8 cellular contexts compared by ENCODE assay signal in genomic region chr19:2543463-2544442, GRCh38.
DNase-seq lines count a peak whose midpoint lies in the region; ATAC-seq and TF ChIP-seq lines count a peak whose summit lies in the region.

No MANE protein-coding gene starts in this region.

- peak overlapping the region; percentile 69 for H2AFZ ChIP-seq in osteoblast (ENCODE audit: low read length)

- no peaks in the 10 kb centered on the region for H3K27me3 Mint-ChIP-seq in activated naive CD8-positive, alpha-beta T cell treated with anti-CD3 and anti-CD28 coated beads for 36 hours

- peak; percentile 85 for TF ChIP-seq EP300 in suprapubic skin (IDR thresholded peaks at IDR 0.05)

- H3K79me2 ChIP-seq in osteoblast (ENCODE audit: insufficient read depth, low read length) = no peaks in the 10 kb centered on the region

- H3K4me3 Mint-ChIP-seq in activated naive CD8-positive, alpha-beta T cell treated with anti-CD3 and anti-CD28 coated beads for 36 hours = peak overlapping the region; percentile 67

- peak overlapping the region; percentile 15; the same call in 1 of the 2 replicates for H3K4me3 ChIP-seq in LNCaP clone FGC (ENCODE audit: low read depth, low read length)
- H3K4me3 ChIP-seq in osteoblast (ENCODE audit: insufficient read depth, low read length) = peak overlapping the region; percentile 43
- peak overlapping the region; percentile 39 for H3K4me3 ChIP-seq in suprapubic skin

- no peaks in the 10 kb centered on the region for H3K36me3 Mint-ChIP-seq in activated naive CD8-positive, alpha-beta T cell treated with anti-CD3 and anti-CD28 coated beads for 36 hours

- no peaks in the 10 kb centered on the region for H3K9me3 ChIP-seq in osteoblast (ENCODE audit: low read depth, low read length)
- no peaks in the 10 kb centered on the region for H3K9me3 ChIP-seq in suprapubic skin

- peak; percentile 27; the same call in 1 of the 2 replicates for TF ChIP-seq CTCF in LNCaP clone FGC (IDR thresholded peaks at IDR 0.05; ENCODE audit: control insufficient read depth, extremely low read depth, insufficient read depth)
- TF ChIP-seq CTCF in osteoblast (IDR thresholded peaks at IDR 0.05; ENCODE audit: extremely low read depth, low read depth, low read length) = peak; percentile 35
- no peak for TF ChIP-seq CTCF in suprapubic skin (IDR thresholded peaks at IDR 0.05)

- no peaks in the 10 kb centered on the region for H4K20me1 ChIP-seq in osteoblast (ENCODE audit: insufficient read depth, low read length)

- peak; percentile 88 for DNase-seq in DMS153 treated with DMSO at 0.1 percent for 48 hours (lab: John Stamatoyannopoulos, UW; ENCODE audit: unreplicated experiment)
- peak; percentile 72 for DNase-seq in LNCaP clone FGC (ENCODE audit: low read depth)
- DNase-seq in activated naive CD8-positive, alpha-beta T cell treated with anti-CD3 and anti-CD28 coated beads for 36 hours = peak; percentile 76
- DNase-seq in head of caudate nucleus = peak; percentile 84 to 98 (median 94)
- peak; percentile 98 for DNase-seq in osteoblast (ENCODE audit: insufficient read length, low spot score, missing footprints)
- peak; percentile 96 to 97 for DNase-seq in suprapubic skin (ENCODE audit: low spot score in 2 of 2)

- peaks cover 15% of the 10 kb centered on the region for H3K4me1 Mint-ChIP-seq in activated naive CD8-positive, alpha-beta T cell treated with anti-CD3 and anti-CD28 coated beads for 36 hours

- intact Hi-C loops in head of caudate nucleus (cut with DNase I) = loop anchor here (5.0 kb wide), 1 partner anchor 66 kb away; the partner anchor contains the start of gene GADD45B

- no peaks in the 10 kb centered on the region for H3K9me3 Mint-ChIP-seq in activated naive CD8-positive, alpha-beta T cell treated with anti-CD3 and anti-CD28 coated beads for 36 hours

- peak overlapping the region; percentile 81 for H3K27ac Mint-ChIP-seq in activated naive CD8-positive, alpha-beta T cell treated with anti-CD3 and anti-CD28 coated beads for 36 hours

- H3K4me2 ChIP-seq in osteoblast (ENCODE audit: insufficient read depth, low read length) = peak overlapping the region; percentile 71

- peak overlapping the region; percentile 95 for H3K27ac ChIP-seq in osteoblast (ENCODE audit: low read depth, low read length)
- peak overlapping the region; percentile 94 for H3K27ac ChIP-seq in suprapubic skin

- peak in 1 of 2 donors; percentile 19 for TF ChIP-seq POLR2A in suprapubic skin (IDR thresholded peaks at IDR 0.05)

- H3K27me3 ChIP-seq in osteoblast (ENCODE audit: insufficient read depth, low read length) (no peaks in the 10 kb centered on the region), suprapubic skin (no peaks in the 10 kb centered on the region)

- ATAC-seq in SK-N-SH treated with all-trans-retinoic acid at 6 μM for 48 hours (peak; percentile 92), GM19463 (IDR thresholded peaks at IDR 0.05; ENCODE audit: unreplicated experiment) (no peak)

- peaks cover 54% of the 10 kb centered on the region for H3K4me1 ChIP-seq in osteoblast (ENCODE audit: insufficient read depth, low read length)
- peaks cover 63% of the 10 kb centered on the region for H3K4me1 ChIP-seq in suprapubic skin

- WGBS in suprapubic skin = 8% methylated on average over 32 of the region's 36 CpGs

- no peaks in the 10 kb centered on the region for H3K36me3 ChIP-seq in osteoblast (ENCODE audit: insufficient read depth, low read length)
- H3K36me3 ChIP-seq in suprapubic skin = no peaks in the 10 kb centered on the region

TF ChIP-seq in SK-N-SH treated with all-trans-retinoic acid at 6 μM for 48 hours, 23 proteins besides CTCF, POLR2A, EP300 and RAD21:
- TF ChIP-seq TSHZ2 (CRISPR knock-in tag; IDR thresholded peaks at IDR 0.05) (no peak), ZFP3 (CRISPR knock-in tag; IDR thresholded peaks at IDR 0.05) (peak; percentile 41; the same call in 1 of the 2 replicates)

Comparison
In these comparisons a context has a peak if more than half of its experiments do, and no peak if none do; other contexts are left out.
1. CTCF ChIP-seq: peak in LNCaP clone FGC (single experiment) and osteoblast (single experiment); none in suprapubic skin (0 of 2).
2. Peak in every context shown above with its lines, with median percentiles within 50 percentile points of each other: DNase-seq and H3K4me3 ChIP-seq.